ENCODE assay signal across 16 cellular contexts in genomic region chr10:133476641-133476990, GRCh38. TPM values are rescaled to one million over a fixed set of nuclear protein-coding genes. Genes with fewer than 3 reads are reported as not detected.
"Had no signal": no experiment of that assay in that cellular context is flagged by ENCODE, and none has a peak within 500 bp of the region (broad histone marks: within the 10 kb centered on the region; RNA-seq: fewer than 3 reads in every experiment).

No MANE protein-coding gene starts in this region.

- H3K27me3 Mint-ChIP-seq: effector memory CD8-positive, alpha-beta T cell had no signal

- H3K9me3 Mint-ChIP-seq: activated naive CD4-positive, alpha-beta T cell treated with anti-CD3 and anti-CD28 coated beads, Interleukin-2, amount 50 U/mL, for 72 hours; effector memory CD8-positive, alpha-beta T cell had no signal

- H3K27ac Mint-ChIP-seq: nephron progenitor cell had no signal

- DNase-seq: activated CD4-positive, alpha-beta T cell treated with anti-CD3 and anti-CD28 coated beads, Interleukin-2, amount 50 U/mL, for 1 hour; activated T-cell treated with anti-CD3 and anti-CD28 coated beads, Interleukin-2, amount 50 U/mL, for 1 hour; brain microvascular endothelial cell; effector memory CD8-positive, alpha-beta T cell; hippocampal formation; nephron progenitor cell; pancreas; stimulated activated CD4-positive, alpha-beta T cell treated with anti-CD3 and anti-CD28 coated beads, Interleukin-4, amount 100 ng/mL, for 4 hours; stomach; T1000; WERI-Rb-1 had no signal

- H3K4me1 Mint-ChIP-seq: nephron progenitor cell had no signal

- H3K4me1 ChIP-seq: pancreas, stomach had no signal

- H3K36me3 Mint-ChIP-seq: activated naive CD4-positive, alpha-beta T cell treated with anti-CD3 and anti-CD28 coated beads, Interleukin-2, amount 50 U/mL, for 72 hours had no signal

- H3K9me3 ChIP-seq: pancreas, stomach had no signal

- H3K4me3 Mint-ChIP-seq: nephron progenitor cell had no signal

- H3K27ac ChIP-seq: brain microvascular endothelial cell, pancreas, stomach, WERI-Rb-1 had no signal

- H3K36me3 ChIP-seq: brain microvascular endothelial cell, pancreas, stomach, WERI-Rb-1 had no signal

- H3K27me3 ChIP-seq: brain microvascular endothelial cell, pancreas, stomach had no signal

- H3K4me3 ChIP-seq: pancreas, skin epidermis, stomach had no signal

- ATAC-seq: pancreas had no signal

RNA-seq across cellular contexts. Expression of gene SCART1, which starts 22.9 kb away (rescaled TPM):
- total RNA-seq: kidney epithelial cell had no signal

RNA-seq across cellular contexts. Expression of gene SPRN, which starts 52.2 kb away (rescaled TPM):
- total RNA-seq: activated naive CD4-positive, alpha-beta T cell treated with anti-CD3 and anti-CD28 coated beads, Interleukin-2, amount 50 U/mL, for 72 hours; liver; mesenteric fat pad; stomach had no signal
